Comparison of ENCODE assay signal across 8 cellular contexts in the genomic region with DNA sequence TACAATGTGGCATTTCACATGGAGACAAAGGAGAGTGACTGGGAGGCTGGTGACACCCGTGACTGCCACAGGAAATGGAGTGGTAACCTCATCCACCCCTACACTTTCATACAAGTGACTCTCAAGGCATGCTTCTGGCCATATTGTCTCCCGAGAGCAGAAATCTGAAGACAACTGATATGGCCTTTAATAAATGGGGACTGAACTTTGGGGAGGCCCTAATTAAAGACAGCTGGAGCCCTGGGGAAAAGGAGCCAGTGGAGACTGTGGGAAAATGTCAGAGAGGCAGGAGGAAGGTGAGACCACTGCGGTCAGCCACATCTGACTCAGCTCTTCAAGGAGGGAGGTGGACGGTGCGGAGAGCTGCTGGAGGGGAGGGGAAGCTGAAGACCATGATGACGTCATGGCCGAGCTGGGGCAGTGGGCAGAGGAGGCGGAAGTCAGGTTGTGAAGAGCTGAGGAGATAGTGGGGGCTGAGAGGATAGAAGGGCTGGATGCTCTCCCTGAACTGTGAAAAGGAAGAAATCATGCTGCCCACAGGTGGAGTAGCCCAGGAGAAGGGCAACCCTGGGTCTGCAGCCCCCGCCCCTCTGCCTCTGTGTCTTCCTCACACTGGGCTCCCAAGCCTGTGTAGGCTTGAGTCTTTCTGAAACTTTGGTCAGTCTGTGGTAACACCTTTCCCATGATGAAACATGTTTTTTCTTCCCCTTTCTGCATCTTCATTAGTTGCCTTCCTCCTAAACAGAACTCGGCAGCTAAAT. TPM values are rescaled to one million over a fixed set of nuclear protein-coding genes. Genes with fewer than 3 reads are reported as not detected.
DNase-seq lines count a peak whose midpoint lies in the region; ATAC-seq and TF ChIP-seq lines count a peak whose summit lies in the region.

No MANE protein-coding gene starts in this region.

- no peak overlapping the region for H2AFZ ChIP-seq in neuronal stem cell (ENCODE audit: low read length)

- no peak overlapping the region for H4K91ac ChIP-seq in neuronal stem cell (ENCODE audit: low read depth, low read length, poor library complexity)

- H3K9me3 Mint-ChIP-seq in activated CD8-positive, alpha-beta T cell treated with anti-CD3 and anti-CD28 coated beads, Interleukin-2, amount 10 ng/mL, durations not matched to agents 7 days and 5 days (ENCODE audit: insufficient read depth), result no peaks in the 10 kb centered on the region
- H3K9me3 Mint-ChIP-seq in naive B cell, result peaks cover 0 to 2% (median 0%) of the 10 kb centered on the region in 7 donors

- H3K27ac ChIP-seq in effector memory CD4-positive, alpha-beta T cell (ENCODE audit: insufficient read depth, low read length, poor library complexity, severe bottlenecking), result no peak overlapping the region
- no peak overlapping the region for H3K27ac ChIP-seq in gastrocnemius medialis
- H3K27ac ChIP-seq in neuronal stem cell (replicated peaks; ENCODE audit: low read length), result no peak overlapping the region

- no peak overlapping the region for H2AK5ac ChIP-seq in neuronal stem cell (ENCODE audit: low read depth, low read length)

- DNase-seq in GM12865 (ENCODE audit: low read depth), result peak; percentile 95
- DNase-seq in activated CD8-positive, alpha-beta T cell treated with anti-CD3 and anti-CD28 coated beads, Interleukin-2, amount 10 ng/mL, durations not matched to agents 7 days and 5 days, result no peak
- no peak for DNase-seq in naive B cell
- DNase-seq in effector memory CD4-positive, alpha-beta T cell, result no peak
- no peak for DNase-seq in gastrocnemius medialis
- DNase-seq in sciatic nerve (ENCODE audit: low spot score), result no peak
- no peak for DNase-seq in neuronal stem cell (ENCODE audit: low spot score)

- H3K27me3 ChIP-seq in effector memory CD4-positive, alpha-beta T cell (replicated peaks; ENCODE audit: control insufficient read depth, insufficient read depth, low read length, poor library complexity, severe bottlenecking), result no peaks in the 10 kb centered on the region
- H3K27me3 ChIP-seq in gastrocnemius medialis, result no peaks in the 10 kb centered on the region
- peaks cover 0 to 13% (median 0%) of the 10 kb centered on the region in 3 experiments for H3K27me3 ChIP-seq in neuronal stem cell (ENCODE audit: control insufficient read depth in 3 of 3, insufficient read depth in 3 of 3, low read depth in 1 of 3, low read length in 3 of 3)

- intact Hi-C loops in gastrocnemius medialis (cut with DNase I; ENCODE audit: low total_unique reads) (no loop called here), sciatic nerve (cut with DNase I) (no loop called here)

- no peaks in the 10 kb centered on the region for H3K27me3 Mint-ChIP-seq in activated CD8-positive, alpha-beta T cell treated with anti-CD3 and anti-CD28 coated beads, Interleukin-2, amount 10 ng/mL, durations not matched to agents 7 days and 5 days (ENCODE audit: low read depth)
- peaks cover 0 to 4% (median 0%) of the 10 kb centered on the region in 3 donors for H3K27me3 Mint-ChIP-seq in naive B cell

- no peaks in the 10 kb centered on the region for H3K36me3 ChIP-seq in effector memory CD4-positive, alpha-beta T cell (ENCODE audit: control insufficient read depth, insufficient read depth, low read length)
- H3K36me3 ChIP-seq in gastrocnemius medialis (no peaks in the 10 kb centered on the region), neuronal stem cell (replicated peaks in 1 of 2; ENCODE audit: control insufficient read depth in 2 of 2, insufficient read depth in 2 of 2, low read length in 2 of 2) (no peaks in the 10 kb centered on the region)

- H3K4me3 ChIP-seq in GM12865 (ENCODE audit: low read depth, low read length) (peak overlapping the region; percentile 46), gastrocnemius medialis (no peak overlapping the region), neuronal stem cell (ENCODE audit: low read length in 2 of 2) (no peak overlapping the region)
- H3K4me3 ChIP-seq in effector memory CD4-positive, alpha-beta T cell (ENCODE audit: insufficient read depth, low read depth, low read length, poor library complexity, severe bottlenecking), result no peak overlapping the region

- POLR2A ChIA-PET in activated CD8-positive, alpha-beta T cell treated with anti-CD3 and anti-CD28 coated beads, Interleukin-2, amount 10 ng/mL, durations not matched to agents 7 days and 5 days (lab: Charles Lee), result no interaction called here

- CTCF ChIA-PET in activated CD8-positive, alpha-beta T cell treated with anti-CD3 and anti-CD28 coated beads, Interleukin-2, amount 10 ng/mL, durations not matched to agents 7 days and 5 days (lab: Charles Lee), result no interaction called here

- no peak overlapping the region for H3K4me2 ChIP-seq in neuronal stem cell (ENCODE audit: insufficient read depth, low read length, poor library complexity, severe bottlenecking)

- in situ Hi-C loops in gastrocnemius medialis (cut with MboI; ENCODE audit: low sequenced_read_pairs in 4 of 4), result loop anchor here in 2 of 4 donors (25.0 kb wide), 2 partner anchors 142 to 317 kb away; a partner anchor contains a TSS

- no peak overlapping the region for H3K4ac ChIP-seq in neuronal stem cell (ENCODE audit: low read length)

- H3K23ac ChIP-seq in neuronal stem cell (ENCODE audit: low read depth, low read length, poor library complexity), result no peak overlapping the region

- no CpG with 5 or more reads among the region's 10 CpGs for WGBS in neuronal stem cell (ENCODE audit: extremely low coverage in 2 of 2, insufficient read length in 2 of 2, insufficient replicate concordance in 1 of 2), 2 donors

- no peak overlapping the region for H4K8ac ChIP-seq in neuronal stem cell (ENCODE audit: low read depth, low read length)

- no peak overlapping the region for H3K14ac ChIP-seq in neuronal stem cell (ENCODE audit: low read length)

- no peak for TF ChIP-seq CTCF in GM12865 (IDR thresholded peaks at IDR 0.05; ENCODE audit: insufficient read depth, low read depth, low read length, missing control alignments)
- TF ChIP-seq CTCF in gastrocnemius medialis (IDR thresholded peaks at IDR 0.05 in 4 of 5, conservative IDR thresholded peaks at IDR 0.05 in 1 of 5), result no peak

- H2BK5ac ChIP-seq in neuronal stem cell (ENCODE audit: low read length), result no peak overlapping the region

- no peaks in the 10 kb centered on the region for H3K4me1 ChIP-seq in effector memory CD4-positive, alpha-beta T cell (ENCODE audit: control insufficient read depth, insufficient read depth, low read length, poor library complexity, severe bottlenecking)
- H3K4me1 ChIP-seq in gastrocnemius medialis (no peaks in the 10 kb centered on the region), neuronal stem cell (ENCODE audit: control insufficient read depth in 2 of 2, insufficient read depth in 1 of 2, low read depth in 1 of 2, low read length in 2 of 2) (no peaks in the 10 kb centered on the region)

- H2BK12ac ChIP-seq in neuronal stem cell (ENCODE audit: low read length), result no peak overlapping the region

- no peak overlapping the region for H3K9ac ChIP-seq in neuronal stem cell (ENCODE audit: low read depth, low read length, poor library complexity)

- no peaks in the 10 kb centered on the region for H3K79me1 ChIP-seq in neuronal stem cell (ENCODE audit: low read depth, low read length)

- H2BK120ac ChIP-seq in neuronal stem cell (ENCODE audit: low read depth, low read length), result no peak overlapping the region

- no peak overlapping the region for H3K4me3 Mint-ChIP-seq in activated CD8-positive, alpha-beta T cell treated with anti-CD3 and anti-CD28 coated beads, Interleukin-2, amount 10 ng/mL, durations not matched to agents 7 days and 5 days
- peak overlapping the region in 1 of 8 donors; percentile 18 for H3K4me3 Mint-ChIP-seq in naive B cell

- no peak for TF ChIP-seq POLR2A in gastrocnemius medialis (IDR thresholded peaks at IDR 0.05)

- peak overlapping the region; percentile 63 for H3K27ac Mint-ChIP-seq in activated CD8-positive, alpha-beta T cell treated with anti-CD3 and anti-CD28 coated beads, Interleukin-2, amount 10 ng/mL, durations not matched to agents 7 days and 5 days
- peak overlapping the region in 4 of 6 donors; percentile 24 to 79 (median 65) for H3K27ac Mint-ChIP-seq in naive B cell

- H3K18ac ChIP-seq in neuronal stem cell (ENCODE audit: low read length), result no peak overlapping the region

- H3K36me3 Mint-ChIP-seq in activated CD8-positive, alpha-beta T cell treated with anti-CD3 and anti-CD28 coated beads, Interleukin-2, amount 10 ng/mL, durations not matched to agents 7 days and 5 days (ENCODE audit: low read depth), result peaks cover 2% of the 10 kb centered on the region
- H3K36me3 Mint-ChIP-seq in naive B cell, result no peaks in the 10 kb centered on the region

- peaks cover 20% of the 10 kb centered on the region for H3K4me1 Mint-ChIP-seq in activated CD8-positive, alpha-beta T cell treated with anti-CD3 and anti-CD28 coated beads, Interleukin-2, amount 10 ng/mL, durations not matched to agents 7 days and 5 days (ENCODE audit: low read depth)
- peaks cover 25 to 32% (median 28%) of the 10 kb centered on the region in 3 donors for H3K4me1 Mint-ChIP-seq in naive B cell

- no peaks in the 10 kb centered on the region for H3K9me3 ChIP-seq in effector memory CD4-positive, alpha-beta T cell (ENCODE audit: control insufficient read depth, low read length)
- H3K9me3 ChIP-seq in gastrocnemius medialis (no peaks in the 10 kb centered on the region), neuronal stem cell (replicated peaks in 1 of 2; ENCODE audit: control insufficient read depth in 2 of 2, insufficient read depth in 1 of 2, low read depth in 1 of 2, low read length in 2 of 2) (no peaks in the 10 kb centered on the region)

- no peak overlapping the region for H2BK15ac ChIP-seq in neuronal stem cell (ENCODE audit: low read length)

- ATAC-seq in HG03095 (IDR thresholded peaks at IDR 0.05; ENCODE audit: unreplicated experiment) (peak; percentile 40), naive B cell (ENCODE audit: low read depth in 2 of 2) (no peak), gastrocnemius medialis (no peak), sciatic nerve (no peak)
- no peak for ATAC-seq in activated CD8-positive, alpha-beta T cell treated with anti-CD3 and anti-CD28 coated beads, Interleukin-2, amount 10 ng/mL, durations not matched to agents 7 days and 5 days

RNA-seq across cellular contexts. Expression of a gene that starts 14.0 kb away (rescaled TPM):
- total RNA-seq in activated CD8-positive, alpha-beta T cell treated with anti-CD3 and anti-CD28 coated beads, Interleukin-2, amount 10 ng/mL, durations not matched to agents 7 days and 5 days, result 10 to 100 TPM in 1 of 2 experiments, 1 to 10 TPM in 1; 9.2 to 10.3 TPM
- polyA plus RNA-seq in naive B cell (ENCODE audit: low read depth in 6 of 6), result 10 to 100 TPM in 1 of 6 donors, 1 to 10 TPM in 4, not detected in 1; 5.6 to 11.0 (median 6.3) TPM
- total RNA-seq in gastrocnemius medialis (1 to 10 TPM in 3 of 4 donors, under 1 TPM in 1; 0.39 to 5.0 (median 3.4) TPM), sciatic nerve (29.6 TPM)
- polyA plus RNA-seq in neuronal stem cell (2013, experiment 1 of 2), result not detected
- polyA plus RNA-seq in neuronal stem cell (2013, experiment 2 of 2), result 0.06 TPM

RNA-seq across cellular contexts. Expression of a gene that starts 31.4 kb away (rescaled TPM):
- 100 to 1,000 TPM; 271 to 274 TPM for total RNA-seq in activated CD8-positive, alpha-beta T cell treated with anti-CD3 and anti-CD28 coated beads, Interleukin-2, amount 10 ng/mL, durations not matched to agents 7 days and 5 days
- 100 to 1,000 TPM; 286 to 573 (median 376) TPM for polyA plus RNA-seq in naive B cell (ENCODE audit: low read depth in 6 of 6)
- total RNA-seq in gastrocnemius medialis (10 to 100 TPM; 10.8 to 14.6 (median 13.0) TPM), sciatic nerve (142 TPM)
- polyA plus RNA-seq in neuronal stem cell (2013, experiment 1 of 2), result 85.5 TPM
- 82.7 TPM for polyA plus RNA-seq in neuronal stem cell (2013, experiment 2 of 2)

RNA-seq across cellular contexts. Expression of a gene that starts 48.9 kb away (rescaled TPM):
- not detected for total RNA-seq in activated CD8-positive, alpha-beta T cell treated with anti-CD3 and anti-CD28 coated beads, Interleukin-2, amount 10 ng/mL, durations not matched to agents 7 days and 5 days
- polyA plus RNA-seq in naive B cell (ENCODE audit: low read depth in 6 of 6), result not detected
- total RNA-seq in gastrocnemius medialis, result not detected
- total RNA-seq in sciatic nerve, result not detected
- polyA plus RNA-seq in neuronal stem cell (2013, experiment 1 of 2), result not detected
- not detected for polyA plus RNA-seq in neuronal stem cell (2013, experiment 2 of 2)
